ENCODE assay signal across 8 cellular contexts in the genomic region with DNA sequence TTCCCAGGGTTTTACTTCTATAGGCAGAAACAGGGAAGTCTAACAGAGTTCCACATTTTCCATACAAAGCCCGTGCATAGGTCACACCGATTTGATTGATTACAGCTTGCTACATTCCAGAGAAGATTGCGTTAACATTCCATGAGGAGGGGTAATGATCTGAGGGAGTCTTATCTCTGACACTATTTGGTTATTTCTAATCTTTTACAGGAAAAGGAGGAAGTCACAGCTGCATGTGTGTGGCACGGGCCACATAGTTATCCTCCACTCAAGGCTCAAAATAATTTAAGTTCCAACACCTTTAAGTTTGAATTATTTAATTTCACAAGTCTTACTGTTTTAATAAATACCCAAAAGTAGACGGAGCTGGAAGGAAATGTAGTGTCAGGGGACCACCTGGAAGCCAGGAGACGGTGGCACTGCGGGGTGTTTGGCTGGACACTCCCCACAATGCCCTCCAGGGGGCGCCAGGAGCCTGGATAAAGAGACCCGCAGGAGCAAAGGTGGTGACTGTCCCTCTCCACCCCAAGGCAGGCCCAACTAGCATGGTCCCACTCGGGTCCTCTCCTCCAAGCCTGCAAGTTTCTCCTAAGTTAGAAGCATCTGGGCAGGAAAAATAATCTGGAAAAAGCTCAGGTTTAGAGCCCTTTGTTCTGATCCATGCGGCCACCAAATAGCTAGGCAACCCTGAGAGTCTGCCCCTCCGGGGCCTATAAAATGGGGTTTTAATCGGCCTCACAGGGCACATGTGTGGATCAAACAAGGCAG. TPM values are rescaled to one million over a fixed set of nuclear protein-coding genes. Genes with fewer than 3 reads are reported as not detected.
DNase-seq lines count a peak whose midpoint lies in the region; ATAC-seq, FAIRE-seq and TF ChIP-seq lines count a peak whose summit lies in the region.

No MANE protein-coding gene starts in this region.

- peak; percentile 100 for TF ChIP-seq RAD21 in Ishikawa (IDR thresholded peaks at IDR 0.05; ENCODE audit: low read depth)

- no peaks in the 10 kb centered on the region for H3K9me3 Mint-ChIP-seq in Caco-2 (ENCODE audit: unreplicated experiment)
- H3K9me3 Mint-ChIP-seq in activated T-helper 1 cell treated with anti-CD3 and anti-CD28 coated beads, Interleukin-12 subunit alpha, Interleukin-12 subunit beta, Interleukin-2, Interleukin-4 antibody, amounts not matched to agents 30 ng/mL and 10 ng/mL and 1 ng/mL, durations not matched to agents 14 hours and 24 hours and 36 hours: no peaks in the 10 kb centered on the region

- H3K4me3 ChIP-seq in Caco-2 (ENCODE audit: low read depth, low read length) (peak overlapping the region; percentile 15; the same call in 1 of the 2 replicates), fibroblast of villous mesenchyme (ENCODE audit: low read depth, low read length) (no peak overlapping the region), pancreas (no peak overlapping the region), upper lobe of left lung (no peak overlapping the region)

- TF ChIP-seq EP300 in Ishikawa (IDR thresholded peaks at IDR 0.05; ENCODE audit: borderline replicate concordance): no peak
- TF ChIP-seq EP300 in upper lobe of left lung (IDR thresholded peaks at IDR 0.05): no peak

- H3K27ac ChIP-seq in pancreas: peak overlapping the region; percentile 51 to 70 (median 61)
- H3K27ac ChIP-seq in upper lobe of left lung: no peak overlapping the region

- H3K27me3 ChIP-seq in Caco-2 (replicated peaks; ENCODE audit: control insufficient read depth, insufficient read depth, low read length): no peaks in the 10 kb centered on the region
- no peaks in the 10 kb centered on the region for H3K27me3 ChIP-seq in pancreas
- no peaks in the 10 kb centered on the region for H3K27me3 ChIP-seq in upper lobe of left lung

- CTCF ChIA-PET in Caco-2 (lab: Charles Lee): interaction anchor here (0.8 to 2.7 kb wide), 22 partner anchors 10 to 304 kb away, joined by 3 to 140 read pairs (median 5); partner anchors contain the start of genes EIF4B and KRT8

- H3K27ac Mint-ChIP-seq in Caco-2 (ENCODE audit: unreplicated experiment): peak overlapping the region; percentile 95
- H3K27ac Mint-ChIP-seq in activated T-helper 1 cell treated with anti-CD3 and anti-CD28 coated beads, Interleukin-12 subunit alpha, Interleukin-12 subunit beta, Interleukin-2, Interleukin-4 antibody, amounts not matched to agents 30 ng/mL and 10 ng/mL and 1 ng/mL, durations not matched to agents 14 hours and 24 hours and 36 hours: no peak overlapping the region

- TSS peak; percentile 96 for BruUV-seq in Caco-2 (replicated peaks; lab: Mats Ljungman, UMichigan)

- H3K27me3 Mint-ChIP-seq in Caco-2 (ENCODE audit: insufficient read depth, unreplicated experiment): no peaks in the 10 kb centered on the region
- peaks cover 20% of the 10 kb centered on the region for H3K27me3 Mint-ChIP-seq in activated T-helper 1 cell treated with anti-CD3 and anti-CD28 coated beads, Interleukin-12 subunit alpha, Interleukin-12 subunit beta, Interleukin-2, Interleukin-4 antibody, amounts not matched to agents 30 ng/mL and 10 ng/mL and 1 ng/mL, durations not matched to agents 14 hours and 24 hours and 36 hours (ENCODE audit: insufficient read depth)

- no peak for TF ChIP-seq POLR2A in upper lobe of left lung (IDR thresholded peaks at IDR 0.05)

- H3K9me3 ChIP-seq in Caco-2 (no peaks in the 10 kb centered on the region), pancreas (no peaks in the 10 kb centered on the region), upper lobe of left lung (no peaks in the 10 kb centered on the region)

- DNase-seq in Caco-2 (peak; percentile 89 to 92), RPMI7951 (ENCODE audit: low read depth) (peak; percentile 45), fibroblast of villous mesenchyme (ENCODE audit: low read depth) (peak; percentile 70), pancreas (peak; percentile 76 to 96 (median 88)), upper lobe of left lung (peak; percentile 73 to 85), 8988T (no peak)
- peak; percentile 61 for DNase-seq in activated T-helper 1 cell treated with anti-CD3 and anti-CD28 coated beads, Interleukin-12 subunit alpha, Interleukin-12 subunit beta, Interleukin-2, Interleukin-4 antibody, amounts not matched to agents 30 ng/mL and 10 ng/mL and 1 ng/mL, durations not matched to agents 14 hours and 24 hours and 36 hours (ENCODE audit: low spot score)

- H3K4me1 ChIP-seq in Caco-2 (peaks cover 55% of the 10 kb centered on the region), pancreas (peaks cover 0 to 4% (median 0%) of the 10 kb centered on the region in 3 donors), upper lobe of left lung (peaks cover 3 to 13% (median 4%) of the 10 kb centered on the region in 4 donors)

- 17 to 18% methylated on average over 13 of the region's 13 CpGs for WGBS in pancreas, 2 donors
- WGBS in upper lobe of left lung, 2 donors: 26 to 27% methylated on average over 12 to 13 of the region's 13 CpGs

- intact Hi-C loops in Caco-2 (cut with micrococcal nuclease; ENCODE audit: unreplicated experiment): loop anchor here (1.0 to 5.0 kb wide), 7 partner anchors 20 to 487 kb away; partner anchors contain the start of gene KRT8
- intact Hi-C loops in activated T-helper 1 cell treated with anti-CD3 and anti-CD28 coated beads, Interleukin-12 subunit alpha, Interleukin-12 subunit beta, Interleukin-2, Interleukin-4 antibody, amounts not matched to agents 30 ng/mL and 10 ng/mL and 1 ng/mL, durations not matched to agents 14 hours and 24 hours and 36 hours (cut with micrococcal nuclease): loop anchor here (1.0 kb wide), 1 partner anchor 97 kb away; no protein-coding TSS in a partner anchor
- intact Hi-C loops in pancreas (cut with DNase I): loop anchor here in 1 of 3 donors (5.0 kb wide), 2 partner anchors 93 to 727 kb away; no protein-coding TSS in a partner anchor

- peak overlapping the region; percentile 68 for H3K4me3 Mint-ChIP-seq in Caco-2 (ENCODE audit: unreplicated experiment)
- no peak overlapping the region for H3K4me3 Mint-ChIP-seq in activated T-helper 1 cell treated with anti-CD3 and anti-CD28 coated beads, Interleukin-12 subunit alpha, Interleukin-12 subunit beta, Interleukin-2, Interleukin-4 antibody, amounts not matched to agents 30 ng/mL and 10 ng/mL and 1 ng/mL, durations not matched to agents 14 hours and 24 hours and 36 hours

- POLR2A ChIA-PET in Caco-2 (lab: Charles Lee): interaction anchor here (0.5 to 2.3 kb wide), 15 partner anchors 9 to 833 kb away, joined by 3 to 16 read pairs (median 4); partner anchors contain the start of genes EIF4B, KRT18, KRT8 and NR4A1

- ATAC-seq in pancreas (peak; percentile 84 to 91 (median 90)), upper lobe of left lung (ENCODE audit: low FRiP score in 2 of 2) (peak; percentile 88 to 89)

- no peak for FAIRE-seq in pancreas (lab: Jason Lieb, UNC)

- peaks cover 22% of the 10 kb centered on the region for H3K4me1 Mint-ChIP-seq in Caco-2 (ENCODE audit: low read depth, unreplicated experiment)
- H3K4me1 Mint-ChIP-seq in activated T-helper 1 cell treated with anti-CD3 and anti-CD28 coated beads, Interleukin-12 subunit alpha, Interleukin-12 subunit beta, Interleukin-2, Interleukin-4 antibody, amounts not matched to agents 30 ng/mL and 10 ng/mL and 1 ng/mL, durations not matched to agents 14 hours and 24 hours and 36 hours (ENCODE audit: low read depth): peaks cover 6% of the 10 kb centered on the region

- H3K36me3 ChIP-seq in Caco-2 (ENCODE audit: control insufficient read depth, insufficient read depth, low read length): no peaks in the 10 kb centered on the region
- H3K36me3 ChIP-seq in pancreas: no peaks in the 10 kb centered on the region
- no peaks in the 10 kb centered on the region for H3K36me3 ChIP-seq in upper lobe of left lung

- TF ChIP-seq CTCF in Caco-2 (IDR thresholded peaks at IDR 0.05; ENCODE audit: insufficient read depth in 1 of 2, low read depth in 1 of 2, low read length in 1 of 2, severe bottlenecking in 1 of 2, unreplicated experiment in 1 of 2) (peak; percentile 93 to 97), fibroblast of villous mesenchyme (IDR thresholded peaks at IDR 0.05; ENCODE audit: insufficient read depth, low read depth, low read length) (peak; percentile 89), pancreas (IDR thresholded peaks at IDR 0.05) (peak; percentile 92 to 97 (median 94)), upper lobe of left lung (IDR thresholded peaks at IDR 0.05) (peak; percentile 84 to 92 (median 88))

- H3K36me3 Mint-ChIP-seq in Caco-2 (ENCODE audit: insufficient read depth, unreplicated experiment): peaks cover 41% of the 10 kb centered on the region
- no peaks in the 10 kb centered on the region for H3K36me3 Mint-ChIP-seq in activated T-helper 1 cell treated with anti-CD3 and anti-CD28 coated beads, Interleukin-12 subunit alpha, Interleukin-12 subunit beta, Interleukin-2, Interleukin-4 antibody, amounts not matched to agents 30 ng/mL and 10 ng/mL and 1 ng/mL, durations not matched to agents 14 hours and 24 hours and 36 hours (ENCODE audit: low read depth)

RNA-seq across cellular contexts. Expression of gene KRT8, which starts 20.2 kb away (rescaled TPM):
- total RNA-seq in Caco-2 (2022): 3,707 and 3,725 TPM in 2 replicates
- total RNA-seq in RPMI7951 (2014; rRNA removed; shearing (Covaris generic)): 3.5 and 4.7 TPM in 2 replicates
- total RNA-seq in activated T-helper 1 cell treated with anti-CD3 and anti-CD28 coated beads, Interleukin-12 subunit alpha, Interleukin-12 subunit beta, Interleukin-2, Interleukin-4 antibody, amounts not matched to agents 30 ng/mL and 10 ng/mL and 1 ng/mL, durations not matched to agents 14 hours and 24 hours and 36 hours: 0.23 TPM in 1 of 2 replicates, not detected in the other
- total RNA-seq in fibroblast of villous mesenchyme: 57.0 and 74.7 TPM in 2 replicates
- 100 to 1,000 TPM; 317 to 789 (median 496) TPM for total RNA-seq in pancreas
- polyA plus RNA-seq in pancreas: 100 to 1,000 TPM; 698 to 759 TPM
- 1,000 to 10,000 TPM in 1 of 6 donors, 100 to 1,000 TPM in 4, 10 to 100 TPM in 1; 90.1 to 1,458 (median 358) TPM for total RNA-seq in upper lobe of left lung

RNA-seq across cellular contexts. Expression of gene KRT78, which starts 35.9 kb away (rescaled TPM):
- total RNA-seq in Caco-2 (2022): not detected in 2 replicates
- total RNA-seq in RPMI7951 (2014; rRNA removed; shearing (Covaris generic)): 0.20 and 0.36 TPM in 2 replicates
- not detected in 2 replicates for total RNA-seq in activated T-helper 1 cell treated with anti-CD3 and anti-CD28 coated beads, Interleukin-12 subunit alpha, Interleukin-12 subunit beta, Interleukin-2, Interleukin-4 antibody, amounts not matched to agents 30 ng/mL and 10 ng/mL and 1 ng/mL, durations not matched to agents 14 hours and 24 hours and 36 hours
- not detected in 2 replicates for total RNA-seq in fibroblast of villous mesenchyme
- under 1 TPM in 2 of 6 donors, not detected in 4; 0.35 to 0.56 TPM for total RNA-seq in pancreas
- polyA plus RNA-seq in pancreas: 1 to 10 TPM in 1 of 2 donors, under 1 TPM in 1; 0.27 to 1.1 TPM
- under 1 TPM in 2 of 6 donors, not detected in 4; 0.13 to 0.30 TPM for total RNA-seq in upper lobe of left lung

RNA-seq across cellular contexts. Expression of gene KRT79, which starts 50.6 kb away (rescaled TPM):
- total RNA-seq in Caco-2 (2022): not detected in 2 replicates
- total RNA-seq in RPMI7951 (2014; rRNA removed; shearing (Covaris generic)): 3.3 and 4.8 TPM in 2 replicates
- total RNA-seq in activated T-helper 1 cell treated with anti-CD3 and anti-CD28 coated beads, Interleukin-12 subunit alpha, Interleukin-12 subunit beta, Interleukin-2, Interleukin-4 antibody, amounts not matched to agents 30 ng/mL and 10 ng/mL and 1 ng/mL, durations not matched to agents 14 hours and 24 hours and 36 hours: not detected in 2 replicates
- total RNA-seq in fibroblast of villous mesenchyme: not detected in 2 replicates
- total RNA-seq in pancreas: under 1 TPM in 1 of 6 donors, not detected in 5; 0.09 TPM
- not detected for polyA plus RNA-seq in pancreas
- total RNA-seq in upper lobe of left lung: 1 to 10 TPM in 3 of 6 donors, under 1 TPM in 1, not detected in 2; 0.30 to 8.9 (median 1.3) TPM

Comparison
In these comparisons a context has a peak if more than half of its experiments do, and no peak if none do; other contexts are left out.
1. H3K27ac ChIP-seq: peak in pancreas (4 of 4); none in upper lobe of left lung (0 of 4).
2. RNA of gene KRT8, which starts 20.2 kb away (total RNA-seq): 3,707 to 3,725 TPM in Caco-2, 317 to 789 TPM in pancreas, 90.1 to 1,458 TPM in upper lobe of left lung and 57.0 to 74.7 TPM in fibroblast of villous mesenchyme; 3.5 to 4.7 TPM in RPMI7951 and 0.23 TPM in activated T-helper 1 cell treated with anti-CD3 and anti-CD28 coated beads, Interleukin-12 subunit alpha, Interleukin-12 subunit beta, Interleukin-2, Interleukin-4 antibody, amounts not matched to agents 30 ng/mL and 10 ng/mL and 1 ng/mL, durations not matched to agents 14 hours and 24 hours and 36 hours; every median in the first group is over 10 times any median in the second.
3. Peak in every context shown above with its lines, with median percentiles within 50 percentile points of each other: CTCF ChIP-seq.